Comparison of ENCODE assay signal across 9 cellular contexts in the genomic region with DNA sequence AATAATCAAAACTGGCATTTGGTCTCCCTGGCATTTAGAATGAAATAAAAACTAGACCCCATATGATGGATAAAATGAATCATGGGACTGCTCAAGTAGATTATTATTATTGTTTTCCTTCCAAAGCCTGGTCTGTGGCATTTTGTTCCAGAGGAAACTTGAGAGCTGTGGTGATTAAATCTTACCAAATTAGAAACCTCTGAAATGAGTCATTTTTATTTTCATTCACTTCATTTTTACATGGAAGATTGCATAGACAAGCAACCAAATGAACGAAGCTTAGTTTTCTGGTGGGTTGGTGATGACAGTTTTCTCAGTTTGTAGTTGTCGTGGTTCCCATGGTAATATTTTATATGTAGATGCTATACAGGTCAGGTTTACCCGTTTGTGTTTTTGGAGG.
DNase-seq lines count a peak whose midpoint lies in the region; ATAC-seq and TF ChIP-seq lines count a peak whose summit lies in the region.
"Had no signal": no experiment of that assay in that cellular context is flagged by ENCODE, and none has a peak within 500 bp of the region (broad histone marks: within the 10 kb centered on the region; RNA-seq: fewer than 3 reads in every experiment).

No MANE protein-coding gene starts in this region.

- H3K27ac ChIP-seq in caudate nucleus (ENCODE audit: low read depth, low read length) = no peak overlapping the region

- TF ChIP-seq CTCF in retinal pigment epithelial cell (conservative IDR thresholded peaks at IDR 0.05; ENCODE audit: low read depth, low read length) = no peak

- DNase-seq in amniotic stem cell (lab: John Stamatoyannopoulos, UW) = peak; percentile 76
- peak; percentile 61 for DNase-seq in retinal pigment epithelial cell (ENCODE audit: low read depth)
- DNase-seq in DMS 273 treated with DMSO at 0.1 percent for 48 hours (lab: John Stamatoyannopoulos, UW) = no peak
- no peak for DNase-seq in NCI-H526 treated with DMSO at 0.1 percent for 48 hours (lab: John Stamatoyannopoulos, UW)
- no peak for DNase-seq in caudate nucleus (lab: John Stamatoyannopoulos, UW)
- no peak for DNase-seq in stimulated activated CD4-positive, alpha-beta T cell treated with anti-CD3 and anti-CD28 coated beads, Interleukin-2, amount 100 ng/mL, for 48 hours

- H3K4me3 ChIP-seq in retinal pigment epithelial cell (ENCODE audit: low read length) = no peak overlapping the region

- ATAC-seq in GM18861 (IDR thresholded peaks at IDR 0.05; ENCODE audit: unreplicated experiment) = peak; percentile 44
- ATAC-seq in HG03039 (IDR thresholded peaks at IDR 0.05; ENCODE audit: unreplicated experiment) = peak; percentile 45
- ATAC-seq: esophagus mucosa had no signal

Comparison
In these comparisons a context has a peak if more than half of its experiments do, and no peak if none do; other contexts are left out.
1. DNase-seq: peak in amniotic stem cell (single experiment) and retinal pigment epithelial cell (single experiment); none in DMS 273 treated with DMSO at 0.1 percent for 48 hours (single experiment), NCI-H526 treated with DMSO at 0.1 percent for 48 hours (single experiment), caudate nucleus (0 of 61) and stimulated activated CD4-positive, alpha-beta T cell treated with anti-CD3 and anti-CD28 coated beads, Interleukin-2, amount 100 ng/mL, for 48 hours (0 of 2).